In the genomic region with DNA sequence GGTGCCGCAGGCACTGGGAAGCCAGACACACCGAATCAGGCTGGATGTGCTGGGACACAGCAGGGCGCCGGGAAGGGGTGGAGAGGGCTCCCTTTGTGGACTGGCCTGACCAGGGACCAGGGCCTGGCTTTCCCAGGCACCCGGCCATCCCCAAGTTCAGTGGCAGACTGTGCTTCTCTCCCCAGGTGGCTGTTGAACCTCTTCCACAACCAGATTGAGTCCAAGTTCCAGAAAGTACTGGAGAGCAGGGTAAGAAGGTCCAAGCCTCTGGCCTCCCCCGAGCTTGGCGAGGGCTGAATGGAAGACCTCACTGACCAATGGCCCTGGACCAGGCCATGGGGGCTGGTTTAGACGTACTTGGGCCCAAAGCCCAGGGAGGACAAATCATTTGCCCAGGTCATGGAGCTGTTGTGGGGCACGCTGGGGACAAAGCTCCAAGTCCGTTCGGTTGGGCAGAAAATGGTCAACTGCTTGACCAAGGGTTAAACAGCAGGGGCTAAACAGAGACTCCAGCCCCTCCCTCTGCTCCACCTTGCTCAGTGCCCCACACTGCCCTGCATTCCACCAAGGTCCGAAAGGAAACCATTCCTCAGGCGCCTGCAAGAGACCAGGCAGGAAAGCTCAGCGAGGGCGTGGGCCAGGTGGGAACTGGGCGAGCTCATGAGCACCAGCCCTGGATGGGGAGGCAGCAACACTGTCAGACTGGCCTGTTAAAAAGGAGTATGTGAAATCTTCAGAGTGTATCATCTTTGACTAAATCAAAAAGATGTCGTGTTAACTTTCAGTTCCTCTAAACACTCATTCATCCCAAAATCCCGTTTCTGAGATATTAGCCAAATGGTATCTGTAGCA, we compare ENCODE assay signal across 14 cellular contexts. TPM values are rescaled to one million over a fixed set of nuclear protein-coding genes. Genes with fewer than 3 reads are reported as not detected.
DNase-seq lines count a peak whose midpoint lies in the region; ATAC-seq, FAIRE-seq and TF ChIP-seq lines count a peak whose summit lies in the region.
"Had no signal": no experiment of that assay in that cellular context is flagged by ENCODE, and none has a peak within 500 bp of the region (broad histone marks: within the 10 kb centered on the region; RNA-seq: fewer than 3 reads in every experiment).

No MANE protein-coding gene starts in this region.

- H2AFZ ChIP-seq in keratinocyte (ENCODE audit: control insufficient read depth, low read length) = peak overlapping the region; percentile 11
- H2AFZ ChIP-seq: neural progenitor cell had no signal

- H3K4me1 Mint-ChIP-seq in activated naive CD8-positive, alpha-beta T cell treated with anti-CD3 and anti-CD28 coated beads for 36 hours = no peaks in the 10 kb centered on the region

- no peaks in the 10 kb centered on the region for H3K36me3 Mint-ChIP-seq in activated naive CD8-positive, alpha-beta T cell treated with anti-CD3 and anti-CD28 coated beads for 36 hours
- H3K36me3 Mint-ChIP-seq: brain, memory B cell, neural progenitor cell had no signal

- no peaks in the 10 kb centered on the region for H3K27me3 Mint-ChIP-seq in activated naive CD8-positive, alpha-beta T cell treated with anti-CD3 and anti-CD28 coated beads for 36 hours
- H3K27me3 Mint-ChIP-seq: brain had no signal

- no peak overlapping the region for H3K27ac ChIP-seq in A673 (ENCODE audit: low read depth, low read length, poor library complexity, severe bottlenecking)
- H3K27ac ChIP-seq in RWPE2 (ENCODE audit: poor library complexity, severe bottlenecking) = no peak overlapping the region
- H3K27ac ChIP-seq in keratinocyte (ENCODE audit: control insufficient read depth, insufficient read depth, low read length) = no peak overlapping the region
- H3K27ac ChIP-seq: neural progenitor cell, VCaP had no signal

- ATAC-seq in RWPE2 (ENCODE audit: low read depth) = peak; percentile 55
- ATAC-seq in HG02798 (IDR thresholded peaks at IDR 0.05; ENCODE audit: poor library complexity, unreplicated experiment) = no peak

- POLR2A ChIA-PET in A673 (lab: Charles Lee; ENCODE audit: low non-redundant PET) = no interaction called here

- H3K79me2 ChIP-seq in keratinocyte (ENCODE audit: control insufficient read depth, insufficient read depth, low read length) = no peaks in the 10 kb centered on the region

- H3K4me1 ChIP-seq in A673 (ENCODE audit: insufficient read depth, low read length, poor library complexity, severe bottlenecking) (no peaks in the 10 kb centered on the region), RWPE2 (ENCODE audit: insufficient read depth, poor library complexity, severe bottlenecking) (no peaks in the 10 kb centered on the region), keratinocyte (ENCODE audit: control insufficient read depth, extremely low read depth, insufficient read depth, low read length) (peaks cover 7% of the 10 kb centered on the region)

- in situ Hi-C loops in GM13977 (cut with MboI; ENCODE audit: low pct_unique_long_range_greater_than_20kb, low sequenced_read_pairs, unreplicated experiment) = no loop called here

- no peak for FAIRE-seq in keratinocyte (lab: Jason Lieb, UNC)
- FAIRE-seq: HTR-8/SVneo had no signal

- CTCF ChIA-PET in A673 (lab: Charles Lee) = no interaction called here

- no peak overlapping the region for H3K9ac ChIP-seq in keratinocyte (ENCODE audit: control insufficient read depth, extremely low read depth, insufficient read depth, low read length)
- H3K9ac ChIP-seq: neural progenitor cell had no signal

- no peak for TF ChIP-seq CTCF in A673 (conservative IDR thresholded peaks at IDR 0.05; ENCODE audit: low read depth, low read length)
- TF ChIP-seq CTCF in GM13977 (IDR thresholded peaks at IDR 0.05; ENCODE audit: extremely low read depth, insufficient read depth, missing control alignments) = no peak
- no peak for TF ChIP-seq CTCF in RWPE2 (IDR thresholded peaks at IDR 0.05; ENCODE audit: poor library complexity, severe bottlenecking)
- no peak for TF ChIP-seq CTCF in keratinocyte (optimal IDR thresholded peaks at IDR 0.05 in 1 of 3, IDR thresholded peaks at IDR 0.05 in 1 of 3, conservative IDR thresholded peaks at IDR 0.05 in 1 of 3; ENCODE audit: extremely low read depth in 1 of 3, insufficient read depth in 2 of 3, low read length in 3 of 3)

- H3K9me3 ChIP-seq in A673 (ENCODE audit: low read depth, low read length, poor library complexity, severe bottlenecking) = no peaks in the 10 kb centered on the region
- H3K9me3 ChIP-seq in RWPE2 (ENCODE audit: severe bottlenecking) = no peaks in the 10 kb centered on the region
- H3K9me3 ChIP-seq in keratinocyte (ENCODE audit: control insufficient read depth, low read depth, low read length) = no peaks in the 10 kb centered on the region

- H3K4me2 ChIP-seq in keratinocyte (ENCODE audit: control insufficient read depth, extremely low read depth, insufficient read depth, low read depth, low read length) = no peak overlapping the region
- H3K4me2 ChIP-seq: neural progenitor cell had no signal

- no peaks in the 10 kb centered on the region for H3K27me3 ChIP-seq in A673 (replicated peaks; ENCODE audit: insufficient read depth, low read depth, low read length, poor library complexity)
- H3K27me3 ChIP-seq in RWPE2 (ENCODE audit: insufficient read depth, poor library complexity, severe bottlenecking) = no peaks in the 10 kb centered on the region
- no peaks in the 10 kb centered on the region for H3K27me3 ChIP-seq in keratinocyte (ENCODE audit: control insufficient read depth, extremely low read depth, insufficient read depth, low read length)
- H3K27me3 ChIP-seq: neural progenitor cell had no signal

- H3K9me3 Mint-ChIP-seq in activated naive CD8-positive, alpha-beta T cell treated with anti-CD3 and anti-CD28 coated beads for 36 hours = no peaks in the 10 kb centered on the region
- H3K9me3 Mint-ChIP-seq: brain, memory B cell, neural progenitor cell had no signal

- intact Hi-C loops in A673 (cut with micrococcal nuclease; ENCODE audit: unreplicated experiment) = no loop called here

- H3K36me3 ChIP-seq in A673 (ENCODE audit: insufficient read depth, low read length, poor library complexity, severe bottlenecking) (no peaks in the 10 kb centered on the region), RWPE2 (ENCODE audit: low read depth) (no peaks in the 10 kb centered on the region), keratinocyte (ENCODE audit: control insufficient read depth in 2 of 2, extremely low read depth in 1 of 2, insufficient read depth in 2 of 2, low read length in 2 of 2) (no peaks in the 10 kb centered on the region)
- H3K36me3 ChIP-seq: neural progenitor cell had no signal

- H3K4me3 Mint-ChIP-seq in activated naive CD8-positive, alpha-beta T cell treated with anti-CD3 and anti-CD28 coated beads for 36 hours = no peak overlapping the region
- H3K4me3 Mint-ChIP-seq: brain, memory B cell had no signal

- dilution Hi-C loops in keratinocyte (cut with MboI; ENCODE audit: extremely low pct_ligation_motif_present, low sequenced_read_pairs) = no loop called here

- DNase-seq in A673 (ENCODE audit: low spot score) (peak; percentile 11), GM13977 (ENCODE audit: low spot score) (peak; percentile 36), RWPE2 (ENCODE audit: low spot score) (no peak), keratinocyte (ENCODE audit: low read depth, low spot score) (no peak), DMS153 (lab: John Stamatoyannopoulos, UW) (no peak), islet precursor cell (no peak)
- DNase-seq in activated naive CD8-positive, alpha-beta T cell treated with anti-CD3 and anti-CD28 coated beads for 36 hours = no peak
- DNase-seq: NCI-H226 had no signal

- H3K9me1 ChIP-seq in keratinocyte (ENCODE audit: control insufficient read depth, extremely low read depth, insufficient read depth, low read length) = no peaks in the 10 kb centered on the region

- no peaks in the 10 kb centered on the region for H4K20me1 ChIP-seq in keratinocyte (ENCODE audit: control insufficient read depth, extremely low read depth, insufficient read depth, low read length)

- no TSS peak for BruUV-seq in A673 (replicated peaks; lab: Mats Ljungman, UMichigan)

- no peak overlapping the region for H3K4me3 ChIP-seq in A673 (ENCODE audit: low read depth, low read length, poor library complexity, severe bottlenecking)
- H3K4me3 ChIP-seq in RWPE2 (ENCODE audit: severe bottlenecking) = no peak overlapping the region
- no peak overlapping the region for H3K4me3 ChIP-seq in keratinocyte (ENCODE audit: control insufficient read depth in 2 of 3, extremely low read depth in 1 of 3, insufficient read depth in 2 of 3, low read depth in 1 of 3, low read length in 3 of 3)
- H3K4me3 ChIP-seq: neural progenitor cell had no signal

- H3K27ac Mint-ChIP-seq in activated naive CD8-positive, alpha-beta T cell treated with anti-CD3 and anti-CD28 coated beads for 36 hours = no peak overlapping the region

RNA-seq across cellular contexts. Expression of gene LBP, which starts 9.1 kb away (rescaled TPM):
- total RNA-seq in A673 (2021) = not detected in 2 replicates
- polyA plus RNA-seq in keratinocyte = not detected in 3 replicates
- polyA plus RNA-seq in keratinocyte (2011; ENCODE audit: low read depth) = not detected
- polyA plus RNA-seq in keratinocyte (2011; cell fraction: cytosol; rRNA removed) = not detected in 2 replicates
- not detected in 2 replicates for polyA plus RNA-seq in keratinocyte (2011; cell fraction: nucleus; rRNA removed)
- polyA plus RNA-seq in keratinocyte (2012; ENCODE audit: low replicate concordance) = not detected in 2 replicates
- not detected in 3 replicates for polyA minus RNA-seq in keratinocyte
- polyA minus RNA-seq in keratinocyte (2011; cell fraction: cytosol; rRNA and poly(A)+ RNA removed) = not detected
- polyA minus RNA-seq in keratinocyte (2011; cell fraction: nucleus; rRNA and poly(A)+ RNA removed) = not detected in 2 replicates
- not detected for total RNA-seq in activated naive CD8-positive, alpha-beta T cell treated with anti-CD3 and anti-CD28 coated beads for 36 hours

RNA-seq across cellular contexts. Expression of gene BPI, which starts 51.4 kb away (rescaled TPM):
- not detected in 2 replicates for total RNA-seq in A673 (2021)
- not detected in 3 replicates for polyA plus RNA-seq in keratinocyte
- polyA plus RNA-seq in keratinocyte (2011; ENCODE audit: low read depth) = not detected
- not detected in 2 replicates for polyA plus RNA-seq in keratinocyte (2011; cell fraction: cytosol; rRNA removed)
- polyA plus RNA-seq in keratinocyte (2011; cell fraction: nucleus; rRNA removed) = not detected in 2 replicates
- polyA plus RNA-seq in keratinocyte (2012; ENCODE audit: low replicate concordance) = not detected in 2 replicates
- not detected in 3 replicates for polyA minus RNA-seq in keratinocyte
- polyA minus RNA-seq in keratinocyte (2011; cell fraction: cytosol; rRNA and poly(A)+ RNA removed) = not detected
- not detected in 2 replicates for polyA minus RNA-seq in keratinocyte (2011; cell fraction: nucleus; rRNA and poly(A)+ RNA removed)
- total RNA-seq in activated naive CD8-positive, alpha-beta T cell treated with anti-CD3 and anti-CD28 coated beads for 36 hours = not detected

Comparison
In these comparisons a context has a peak if more than half of its experiments do, and no peak if none do; other contexts are left out.
1. DNase-seq: peak in A673 (single experiment) and GM13977 (single experiment); none in RWPE2 (single experiment), keratinocyte (single experiment), activated naive CD8-positive, alpha-beta T cell treated with anti-CD3 and anti-CD28 coated beads for 36 hours (single experiment), DMS153 (single experiment) and islet precursor cell (single experiment).